ENCODE assay signal across 8 cellular contexts in the genomic region with DNA sequence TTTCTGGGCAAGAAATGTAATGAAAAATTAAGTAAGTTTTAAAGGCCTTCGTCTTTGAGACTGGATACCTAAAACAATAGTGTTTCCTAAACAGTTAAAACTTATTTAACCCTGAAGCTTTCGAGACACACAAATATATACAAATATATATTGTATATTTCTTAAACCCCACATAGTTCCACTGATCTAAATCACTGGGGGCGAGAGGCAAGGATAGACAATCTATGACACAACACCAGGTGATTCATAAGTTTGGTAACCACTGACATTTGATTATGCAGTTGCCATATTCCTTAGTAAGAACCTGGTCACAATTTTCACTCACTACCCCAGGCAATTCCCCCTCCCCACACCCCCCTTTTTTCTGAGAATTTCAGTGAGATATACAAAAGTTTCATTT. TPM values are rescaled to one million over a fixed set of nuclear protein-coding genes. Genes with fewer than 3 reads are reported as not detected.
DNase-seq lines count a peak whose midpoint lies in the region; ATAC-seq, FAIRE-seq and TF ChIP-seq lines count a peak whose summit lies in the region.

No MANE protein-coding gene starts in this region.

- H3K4me3 Mint-ChIP-seq in nephron progenitor cell, result peak overlapping the region; percentile 88

- H3K27ac Mint-ChIP-seq in nephron progenitor cell, result peak overlapping the region; percentile 88

- H3K9me3 Mint-ChIP-seq in nephron progenitor cell, result no peaks in the 10 kb centered on the region

- intact Hi-C loops in posterior vena cava (cut with DNase I), result no loop called here

- FAIRE-seq in RCC 7860 (lab: Jason Lieb, UNC), result no peak

- H3K27me3 Mint-ChIP-seq in nephron progenitor cell (ENCODE audit: low read depth, poor library complexity), result no peaks in the 10 kb centered on the region

- peaks cover 55% of the 10 kb centered on the region for H3K4me1 Mint-ChIP-seq in nephron progenitor cell

- TF ChIP-seq CTCF in GM12864 (IDR thresholded peaks at IDR 0.05; ENCODE audit: low read depth, low read length, missing control alignments) (no peak), nephron progenitor cell (IDR thresholded peaks at IDR 0.05) (no peak)

- H3K36me3 Mint-ChIP-seq in nephron progenitor cell (ENCODE audit: low read depth), result no peaks in the 10 kb centered on the region

- DNase-seq in GM12864 (ENCODE audit: low read depth), result no peak
- DNase-seq in RCC 7860 (ENCODE audit: low spot score), result peak; percentile 71
- peak; percentile 39 for DNase-seq in dermis blood vessel endothelial cell
- DNase-seq in nephron progenitor cell, result no peak
- no peak for DNase-seq in NCI-H146 treated with DMSO at 0.1 percent for 48 hours (lab: John Stamatoyannopoulos, UW; ENCODE audit: unreplicated experiment)
- no peak for DNase-seq in mucosa of gallbladder (ENCODE audit: low spot score)
- DNase-seq in posterior vena cava (ENCODE audit: low spot score), result no peak

- ATAC-seq in HG03025 (IDR thresholded peaks at IDR 0.05; ENCODE audit: low FRiP score, unreplicated experiment), result no peak

- H3K4me3 ChIP-seq in GM12864 (ENCODE audit: low read depth, low read length), result peak overlapping the region; percentile 94

RNA-seq across cellular contexts. Expression of a gene that starts 55.3 kb away (rescaled TPM):
- total RNA-seq in dermis blood vessel endothelial cell, result 10.1 and 12.8 TPM in 2 replicates
- total RNA-seq in mucosa of gallbladder, result 22.8 TPM
- total RNA-seq in posterior vena cava, result 10 to 100 TPM; 10.7 to 11.4 TPM

Comparison
In these comparisons a context has a peak if more than half of its experiments do, and no peak if none do; other contexts are left out.
1. DNase-seq: peak in RCC 7860 (single experiment) and dermis blood vessel endothelial cell (single experiment); none in GM12864 (single experiment), nephron progenitor cell (single experiment), NCI-H146 treated with DMSO at 0.1 percent for 48 hours (single experiment), mucosa of gallbladder (single experiment) and posterior vena cava (single experiment).